ENCODE assay signal across 1 cellular context in genomic region chr13:112768795-112769411, GRCh38.
TF ChIP-seq lines count a peak whose summit lies in the region.

No MANE protein-coding gene starts in this region.

TF ChIP-seq in H1, 55 proteins besides CTCF, POLR2A, EP300 and RAD21:
- TF ChIP-seq FOSL1 (IDR thresholded peaks at IDR 0.05; ENCODE audit: insufficient read depth, low read depth, low read length), result no peak
- TF ChIP-seq KDM1A (IDR thresholded peaks at IDR 0.05; ENCODE audit: borderline replicate concordance, low read length), result no peak
- TF ChIP-seq SIN3A (conservative IDR thresholded peaks at IDR 0.05 in 1 of 2, IDR thresholded peaks at IDR 0.05 in 1 of 2; ENCODE audit: low read depth in 1 of 2, low read length in 2 of 2), result no peak
- TF ChIP-seq GTF2F1 (IDR thresholded peaks at IDR 0.05; ENCODE audit: borderline replicate concordance, low read depth, low read length), result no peak
- no peak for TF ChIP-seq MAFK (IDR thresholded peaks at IDR 0.05; ENCODE audit: low read depth, low read length)
- TF ChIP-seq CREB1 (IDR thresholded peaks at IDR 0.05), result no peak
- no peak for TF ChIP-seq SP2 (IDR thresholded peaks at IDR 0.05; ENCODE audit: low read length)
- TF ChIP-seq TCF12 (IDR thresholded peaks at IDR 0.05; ENCODE audit: low read depth, low read length), result no peak
- no peak for TF ChIP-seq JUND (IDR thresholded peaks at IDR 0.05; ENCODE audit: low read length)
- TF ChIP-seq POLR2AphosphoS5 (IDR thresholded peaks at IDR 0.05; ENCODE audit: low read depth, low read length), result no peak
